1 cellular context compared by ENCODE assay signal in the genomic region with DNA sequence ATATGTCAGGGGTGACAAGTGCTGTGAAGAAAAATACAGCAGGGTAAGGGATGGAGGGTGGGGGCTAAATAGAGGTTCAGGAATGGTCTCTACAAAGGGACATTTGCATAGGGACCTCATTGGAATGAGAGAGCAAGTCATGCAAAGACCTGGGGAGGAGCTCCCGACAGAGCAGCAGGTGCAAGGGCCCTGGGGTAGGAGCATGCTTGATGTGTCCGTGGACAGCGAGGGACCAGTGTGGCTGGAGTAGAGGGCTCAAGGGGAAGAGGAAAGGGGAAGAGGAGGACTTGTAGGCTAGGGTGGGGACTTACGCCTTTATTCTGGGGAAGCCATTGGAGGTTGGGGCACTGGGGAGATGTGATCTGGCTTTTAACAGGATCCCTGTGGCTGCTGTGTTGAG.
A peak's percentile ranks its signal among the peaks of the same experiment; 100 is the strongest.
TF ChIP-seq lines count a peak whose summit lies in the region.

No MANE protein-coding gene starts in this region.

TF ChIP-seq in K562, 482 proteins besides CTCF, POLR2A, EP300 and RAD21:
- TF ChIP-seq RBM25 (IDR thresholded peaks at IDR 0.05; ENCODE audit: low read depth, low read length, severe bottlenecking) (peak; percentile 62), HNRNPUL1 (IDR thresholded peaks at IDR 0.05; ENCODE audit: low read length) (no peak), RFX5 (IDR thresholded peaks at IDR 0.05; ENCODE audit: low read depth, low read length) (no peak), SMARCA5 (IDR thresholded peaks at IDR 0.05) (peak; percentile 52; the same call in 1 of the 2 replicates), NUFIP1 (IDR thresholded peaks at IDR 0.05; ENCODE audit: partially characterized antibody) (no peak), TCF7 (IDR thresholded peaks at IDR 0.05; ENCODE audit: borderline replicate concordance) (no peak), SETDB1 (IDR thresholded peaks at IDR 0.05; ENCODE audit: low read length) (no peak), RCOR1 (IDR thresholded peaks at IDR 0.05; ENCODE audit: borderline replicate concordance in 1 of 2, low read depth in 2 of 2, low read length in 2 of 2) (0 out of 4 replicates have a peak, but pooled peaks of 1 of the 2 experiments have one; percentile 6), BCOR (IDR thresholded peaks at IDR 0.05) (peak; percentile 68; the same call in 1 of the 2 replicates), KDM1A (IDR thresholded peaks at IDR 0.05) (0 out of 4 replicates have a peak, but pooled peaks of 1 of the 2 experiments have one; percentile 29)
TF ChIP-seq in K562: peak in this region for 5.
